In the genomic region with DNA sequence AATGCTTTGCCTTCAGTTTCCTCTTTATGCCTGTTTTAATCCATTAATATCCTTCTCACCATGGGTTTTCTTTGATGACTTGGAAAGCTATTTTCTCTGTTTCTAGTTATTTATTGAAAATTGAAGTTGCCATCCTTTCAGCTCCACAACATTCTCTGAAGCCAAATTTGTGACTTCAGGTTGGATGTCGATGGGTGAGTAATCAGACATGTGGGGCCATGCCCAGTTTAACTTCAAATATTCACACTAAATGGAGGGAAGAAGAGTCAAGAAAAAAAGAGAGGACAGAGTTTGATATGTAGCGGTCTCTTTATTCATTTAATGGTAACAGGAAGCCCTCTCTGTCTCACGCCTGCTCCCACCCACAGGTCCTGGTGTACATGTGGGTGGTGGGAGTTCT, we compare ENCODE assay signal across 26 cellular contexts.
DNase-seq lines count a peak whose midpoint lies in the region; ATAC-seq and TF ChIP-seq lines count a peak whose summit lies in the region.
"Had no signal": no experiment of that assay in that cellular context is flagged by ENCODE, and none has a peak within 500 bp of the region (broad histone marks: within the 10 kb centered on the region; RNA-seq: fewer than 3 reads in every experiment).

No MANE protein-coding gene starts in this region.

- H2BK120ac ChIP-seq in IMR-90 (ENCODE audit: low read depth, low read length), result no peak overlapping the region

- H3K23ac ChIP-seq in IMR-90 (ENCODE audit: low read depth, low read length), result no peak overlapping the region

- H3K36me3 ChIP-seq in IMR-90 (ENCODE audit: control insufficient read depth, insufficient read depth, low read length), result no peaks in the 10 kb centered on the region
- H3K36me3 ChIP-seq: HAP-1, left lung, neural progenitor cell, Peyer's patch, SJSA1 had no signal

- H3K27me3 Mint-ChIP-seq in activated T-cell treated with anti-CD3 and anti-CD28 coated beads, Interleukin-2, amount 50 U/mL, for 4 hours (ENCODE audit: low read depth), result no peaks in the 10 kb centered on the region
- H3K27me3 Mint-ChIP-seq in activated T-helper 2 cell treated with anti-CD3 and anti-CD28 coated beads, Interferon-gamma antibody, Interleukin-2, Interleukin-4, amounts not matched to agents 10 μg/mL and 5 μg/mL and 100 μg/mL, durations not matched to agents 14 hours and 24 hours and 36 hours (ENCODE audit: low read depth), result no peaks in the 10 kb centered on the region
- H3K27me3 Mint-ChIP-seq in natural killer cell (ENCODE audit: low read depth in 2 of 2), result no peaks in the 10 kb centered on the region

- no peak overlapping the region for H2AK9ac ChIP-seq in IMR-90 (replicated peaks; ENCODE audit: low read depth, low read length, poor library complexity)

- H3K27ac ChIP-seq in IMR-90 (ENCODE audit: insufficient read depth, low read length), result no peak overlapping the region
- H3K27ac ChIP-seq: C4-2B, left lung, neural progenitor cell, Peyer's patch, SJSA1, testis, VCaP had no signal

- no peak overlapping the region for H3K9ac ChIP-seq in IMR-90 (ENCODE audit: low read depth, low read length)
- H3K9ac ChIP-seq: neural progenitor cell had no signal

- H3K9me1 ChIP-seq in IMR-90 (ENCODE audit: insufficient read depth, low read length), result no peaks in the 10 kb centered on the region

- no peak overlapping the region for H4K91ac ChIP-seq in IMR-90 (ENCODE audit: insufficient read depth, low read depth, low read length)

- peaks cover 53% of the 10 kb centered on the region for H3K4me1 Mint-ChIP-seq in activated T-cell treated with anti-CD3 and anti-CD28 coated beads, Interleukin-2, amount 50 U/mL, for 4 hours (ENCODE audit: low read depth)
- peaks cover 38% of the 10 kb centered on the region for H3K4me1 Mint-ChIP-seq in activated T-helper 2 cell treated with anti-CD3 and anti-CD28 coated beads, Interferon-gamma antibody, Interleukin-2, Interleukin-4, amounts not matched to agents 10 μg/mL and 5 μg/mL and 100 μg/mL, durations not matched to agents 14 hours and 24 hours and 36 hours (ENCODE audit: low read depth)
- peaks cover 21% of the 10 kb centered on the region in 2 donors for H3K4me1 Mint-ChIP-seq in natural killer cell

- H3K9me3 ChIP-seq in IMR-90 (ENCODE audit: control insufficient read depth, insufficient read depth, low read length), result no peaks in the 10 kb centered on the region
- H3K9me3 ChIP-seq: HAP-1, left lung, Peyer's patch, SJSA1, testis had no signal

- H3K4me1 ChIP-seq in IMR-90 (ENCODE audit: control insufficient read depth, insufficient read depth, low read length), result no peaks in the 10 kb centered on the region; the same call in 1 of the 2 replicates
- H3K4me1 ChIP-seq: neural progenitor cell, SJSA1, testis had no signal

- H3K9me3 Mint-ChIP-seq in activated T-cell treated with anti-CD3 and anti-CD28 coated beads, Interleukin-2, amount 50 U/mL, for 4 hours, result no peaks in the 10 kb centered on the region
- no peaks in the 10 kb centered on the region for H3K9me3 Mint-ChIP-seq in activated T-helper 2 cell treated with anti-CD3 and anti-CD28 coated beads, Interferon-gamma antibody, Interleukin-2, Interleukin-4, amounts not matched to agents 10 μg/mL and 5 μg/mL and 100 μg/mL, durations not matched to agents 14 hours and 24 hours and 36 hours
- H3K9me3 Mint-ChIP-seq in natural killer cell, result no peaks in the 10 kb centered on the region
- H3K9me3 Mint-ChIP-seq: neural progenitor cell had no signal

- no peak overlapping the region for H2AK5ac ChIP-seq in IMR-90 (ENCODE audit: low read depth, low read length)

- no peaks in the 10 kb centered on the region for H4K20me1 ChIP-seq in IMR-90 (ENCODE audit: insufficient read depth, low read length)

- no peak overlapping the region for H2BK5ac ChIP-seq in IMR-90 (ENCODE audit: low read depth, low read length, poor library complexity, severe bottlenecking)

- no peak overlapping the region for H4K8ac ChIP-seq in IMR-90 (ENCODE audit: low read depth in 2 of 2, low read length in 2 of 2)

- H3K79me1 ChIP-seq in IMR-90 (ENCODE audit: low read depth in 1 of 2, low read length in 2 of 2), result no peaks in the 10 kb centered on the region

- H2BK20ac ChIP-seq in IMR-90 (ENCODE audit: low read depth, low read length), result peak overlapping the region; percentile 9; the same call in 1 of the 2 replicates

- no peak overlapping the region for H2BK15ac ChIP-seq in IMR-90 (ENCODE audit: low read depth, low read length)

- H3K27ac Mint-ChIP-seq in activated T-helper 2 cell treated with anti-CD3 and anti-CD28 coated beads, Interferon-gamma antibody, Interleukin-2, Interleukin-4, amounts not matched to agents 10 μg/mL and 5 μg/mL and 100 μg/mL, durations not matched to agents 14 hours and 24 hours and 36 hours, result peak overlapping the region; percentile 62
- peak overlapping the region; percentile 7 to 71 for H3K27ac Mint-ChIP-seq in natural killer cell
- H3K27ac Mint-ChIP-seq: neural progenitor cell had no signal

- TF ChIP-seq CTCF in IMR-90 (conservative IDR thresholded peaks at IDR 0.05; ENCODE audit: low read depth, low read length) (no peak), natural killer cell (IDR thresholded peaks at IDR 0.05) (no peak)

- CTCF ChIA-PET in IMR-90 (lab: Yijun Ruan, JAX), result interaction anchor here (1.0 kb wide), 1 partner anchor 10 kb away, joined by 4 read pairs; no protein-coding TSS in a partner anchor

- ATAC-seq in activated T-cell treated with anti-CD3 and anti-CD28 coated beads, Interleukin-2, amount 50 U/mL, for 4 hours, result no peak
- ATAC-seq in IMR-90 (ENCODE audit: low read depth) (no peak), natural killer cell (no peak), HG03039 (IDR thresholded peaks at IDR 0.05; ENCODE audit: unreplicated experiment) (no peak)
- ATAC-seq: left lung had no signal

- H3K27me3 ChIP-seq in IMR-90 (ENCODE audit: control insufficient read depth, insufficient read depth, low read length), result no peaks in the 10 kb centered on the region
- H3K27me3 ChIP-seq: left lung, neural progenitor cell, Peyer's patch, SJSA1, testis had no signal

- peak overlapping the region; percentile 5 for H3K4me3 Mint-ChIP-seq in activated T-cell treated with anti-CD3 and anti-CD28 coated beads, Interleukin-2, amount 50 U/mL, for 4 hours
- no peak overlapping the region for H3K4me3 Mint-ChIP-seq in activated T-helper 2 cell treated with anti-CD3 and anti-CD28 coated beads, Interferon-gamma antibody, Interleukin-2, Interleukin-4, amounts not matched to agents 10 μg/mL and 5 μg/mL and 100 μg/mL, durations not matched to agents 14 hours and 24 hours and 36 hours (ENCODE audit: low read depth)
- no peak overlapping the region for H3K4me3 Mint-ChIP-seq in natural killer cell
- H3K4me3 Mint-ChIP-seq: neural progenitor cell had no signal

- H3K4me3 ChIP-seq in IMR-90 (ENCODE audit: insufficient read depth, low read depth, low read length), result no peak overlapping the region
- H3K4me3 ChIP-seq: HAP-1, left lung, neural progenitor cell, Peyer's patch, SJSA1, testis had no signal

- peaks cover 4% of the 10 kb centered on the region for H3K36me3 Mint-ChIP-seq in activated T-cell treated with anti-CD3 and anti-CD28 coated beads, Interleukin-2, amount 50 U/mL, for 4 hours (ENCODE audit: insufficient read depth)
- peaks cover 10% of the 10 kb centered on the region for H3K36me3 Mint-ChIP-seq in activated T-helper 2 cell treated with anti-CD3 and anti-CD28 coated beads, Interferon-gamma antibody, Interleukin-2, Interleukin-4, amounts not matched to agents 10 μg/mL and 5 μg/mL and 100 μg/mL, durations not matched to agents 14 hours and 24 hours and 36 hours (ENCODE audit: low read depth)
- H3K36me3 Mint-ChIP-seq in natural killer cell, result no peaks in the 10 kb centered on the region
- H3K36me3 Mint-ChIP-seq: neural progenitor cell had no signal

- no peak overlapping the region for H3K14ac ChIP-seq in IMR-90 (replicated peaks; ENCODE audit: low read depth, low read length)

- no CpG with 5 or more reads among the region's 3 CpGs for WGBS in IMR-90 (ENCODE audit: extremely low coverage in 2 of 2, insufficient read length in 1 of 2), 2 experiments

- POLR2A ChIA-PET in IMR-90 (lab: Charles Lee; ENCODE audit: unreplicated experiment), result no interaction called here

- in situ Hi-C loops in IMR-90 (cut with MboI; ENCODE audit: low sequenced_read_pairs), result no loop called here

- no peak overlapping the region for H3K56ac ChIP-seq in IMR-90 (ENCODE audit: extremely low read depth, insufficient read depth, low read length)

- dilution Hi-C loops in IMR-90 (cut with HindIII; ENCODE audit: low sequenced_read_pairs, unreplicated experiment), result no loop called here

- no peak for DNase-seq in activated T-cell treated with anti-CD3 and anti-CD28 coated beads, Interleukin-2, amount 50 U/mL, for 4 hours
- no peak for DNase-seq in activated T-cell treated with anti-CD3 and anti-CD28 coated beads, Interleukin-2, amount 50 U/mL, for 1 hour
- DNase-seq in IMR-90, result no peak
- DNase-seq in activated T-helper 2 cell treated with anti-CD3 and anti-CD28 coated beads, Interferon-gamma antibody, Interleukin-2, Interleukin-4, amounts not matched to agents 10 μg/mL and 5 μg/mL and 100 μg/mL, durations not matched to agents 14 hours and 24 hours and 36 hours (ENCODE audit: low spot score), result no peak
- DNase-seq in natural killer cell, result no peak
- no peak for DNase-seq in stimulated activated CD4-positive, alpha-beta T cell treated with anti-CD3 and anti-CD28 coated beads, Interleukin-12 subunit alpha, Interleukin-12 subunit beta, amount 100 ng/mL, for 4 hours
- DNase-seq in DMS 273 treated with DMSO at 0.1 percent for 48 hours (lab: John Stamatoyannopoulos, UW), result no peak
- DNase-seq: ACHN; activated CD8-positive, alpha-beta memory T cell treated with anti-CD3 and anti-CD28 coated beads for 24 hours; activated gamma-delta T cell; aorta; cerebellar nuclear complex; DMS153; GDM1; left lung; MM.1S; NCI-H1436; NCI-H524; Peyer's patch; testis had no signal

- no TSS peak for BruUV-seq in IMR-90 (replicated peaks; lab: Mats Ljungman, UMichigan)

- no peak overlapping the region for H3K4ac ChIP-seq in IMR-90 (ENCODE audit: low read depth, low read length)

- no peak for TF ChIP-seq POLR2A in IMR-90 (IDR thresholded peaks at IDR 0.05; ENCODE audit: low read depth, low read length)

- no peak overlapping the region for H3K4me2 ChIP-seq in IMR-90 (ENCODE audit: low read depth, low read length)
- H3K4me2 ChIP-seq: neural progenitor cell had no signal

- no peak overlapping the region for H3K18ac ChIP-seq in IMR-90 (ENCODE audit: low read depth, low read length)

- H2AFZ ChIP-seq in IMR-90 (replicated peaks; ENCODE audit: low read length, poor library complexity), result no peak overlapping the region
- H2AFZ ChIP-seq: neural progenitor cell had no signal

- no peak for TF ChIP-seq RAD21 in IMR-90 (IDR thresholded peaks at IDR 0.05; ENCODE audit: low read length)

- no peak overlapping the region for H4K5ac ChIP-seq in IMR-90 (ENCODE audit: low read depth, low read length)

- intact Hi-C loops in IMR-90 (cut with micrococcal nuclease), result no loop called here
- intact Hi-C loops in activated T-helper 2 cell treated with anti-CD3 and anti-CD28 coated beads, Interferon-gamma antibody, Interleukin-2, Interleukin-4, amounts not matched to agents 10 μg/mL and 5 μg/mL and 100 μg/mL, durations not matched to agents 14 hours and 24 hours and 36 hours (cut with micrococcal nuclease), result loop anchor here (5.0 kb wide), 1 partner anchor 152 kb away; no protein-coding TSS in a partner anchor
- intact Hi-C loops in natural killer cell (cut with micrococcal nuclease), result no loop called here
